ENCODE assay signal across 1 cellular context in genomic region chr2:16763056-16763455, GRCh38.
TF ChIP-seq lines count a peak whose summit lies in the region.

No MANE protein-coding gene starts in this region.

TF ChIP-seq in H1, 55 proteins besides CTCF, POLR2A, EP300 and RAD21 (continued from another document):
- TF ChIP-seq, protein P1, sequence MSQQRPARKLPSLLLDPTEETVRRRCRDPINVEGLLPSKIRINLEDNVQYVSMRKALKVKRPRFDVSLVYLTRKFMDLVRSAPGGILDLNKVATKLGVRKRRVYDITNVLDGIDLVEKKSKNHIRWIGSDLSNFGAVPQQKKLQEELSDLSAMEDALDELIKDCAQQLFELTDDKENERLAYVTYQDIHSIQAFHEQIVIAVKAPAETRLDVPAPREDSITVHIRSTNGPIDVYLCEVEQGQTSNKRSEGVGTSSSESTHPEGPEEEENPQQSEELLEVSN (IDR thresholded peaks at IDR 0.05), result peak; percentile 57; the same call in 1 of the 2 replicates
